8 cellular contexts compared by ENCODE assay signal in the genomic region with DNA sequence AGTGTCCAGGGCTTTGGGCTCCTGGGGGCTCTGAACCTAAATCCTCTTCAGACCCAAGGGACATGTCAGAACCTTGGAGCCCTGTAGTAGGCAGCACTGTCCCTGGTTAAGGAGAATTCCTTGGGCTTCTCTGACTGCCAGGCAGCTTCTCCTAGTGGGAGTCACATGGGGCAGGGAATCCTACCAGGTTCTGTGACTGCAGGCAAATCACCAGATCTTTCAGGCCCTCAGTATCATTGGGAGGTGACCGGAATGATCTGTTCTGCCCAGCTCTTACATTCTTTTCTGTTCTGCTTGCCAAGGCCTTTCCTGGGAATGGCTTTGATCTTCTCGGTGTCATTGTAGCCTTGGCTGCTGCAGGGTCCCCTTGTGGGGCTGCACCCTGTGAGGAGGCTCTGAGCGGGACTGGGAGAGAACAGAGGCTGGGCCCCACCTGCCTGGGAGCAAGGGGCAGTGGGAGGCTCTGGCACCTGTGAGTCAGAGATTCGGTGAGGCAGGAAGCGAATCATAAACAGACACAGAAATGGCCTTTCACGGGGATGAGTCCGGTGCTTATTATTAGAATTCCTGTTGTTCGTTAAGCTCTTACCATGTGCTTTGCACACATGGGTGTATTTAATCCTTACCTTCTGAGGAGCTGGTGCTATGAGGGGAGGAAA. TPM values are rescaled to one million over a fixed set of nuclear protein-coding genes. Genes with fewer than 3 reads are reported as not detected.
DNase-seq lines count a peak whose midpoint lies in the region; ATAC-seq and TF ChIP-seq lines count a peak whose summit lies in the region.

No MANE protein-coding gene starts in this region.

- no peak for ATAC-seq in activated CD8-positive, alpha-beta T cell treated with anti-CD3 and anti-CD28 coated beads, Interleukin-2, amount 10 ng/mL, durations not matched to agents 7 days and 5 days
- ATAC-seq in gastroesophageal sphincter = peak; percentile 52
- ATAC-seq in stimulated activated effector memory CD8-positive, alpha-beta T cell treated with anti-CD3 and anti-CD28 coated beads, Interleukin-12 subunit alpha, Interleukin-12 subunit beta, amount 100 ng/mL, for 72 hours = peak; percentile 61
- ATAC-seq in HG02571 (IDR thresholded peaks at IDR 0.05; ENCODE audit: unreplicated experiment) = no peak
- ATAC-seq in GM21786 (IDR thresholded peaks at IDR 0.05; ENCODE audit: unreplicated experiment) = no peak

- 24% methylated on average over 4 of the region's 8 CpGs; no CpG with 5 or more reads in 1 of the 2 donors for WGBS in gastroesophageal sphincter (ENCODE audit: low coverage in 1 of 2), 2 donors

- no peaks in the 10 kb centered on the region for H3K9me3 ChIP-seq in gastroesophageal sphincter

- DNase-seq in HCEC 1CT = peak; percentile 48
- DNase-seq in activated CD8-positive, alpha-beta T cell treated with anti-CD3 and anti-CD28 coated beads, Interleukin-2, amount 10 ng/mL, durations not matched to agents 7 days and 5 days = no peak
- no peak for DNase-seq in stimulated activated effector memory CD8-positive, alpha-beta T cell treated with anti-CD3 and anti-CD28 coated beads, Interleukin-12 subunit alpha, Interleukin-12 subunit beta, amount 100 ng/mL, for 72 hours (ENCODE audit: low spot score in 2 of 2)
- no peak for DNase-seq in T1000 (lab: John Stamatoyannopoulos, UW)
- no peak for DNase-seq in SIG-M5 (lab: John Stamatoyannopoulos, UW)

- H3K4me1 Mint-ChIP-seq in activated CD8-positive, alpha-beta T cell treated with anti-CD3 and anti-CD28 coated beads, Interleukin-2, amount 10 ng/mL, durations not matched to agents 7 days and 5 days (ENCODE audit: low read depth) = peaks cover 24% of the 10 kb centered on the region
- peaks cover 25% of the 10 kb centered on the region for H3K4me1 Mint-ChIP-seq in stimulated activated effector memory CD8-positive, alpha-beta T cell treated with anti-CD3 and anti-CD28 coated beads, Interleukin-12 subunit alpha, Interleukin-12 subunit beta, amount 100 ng/mL, for 72 hours

- H3K9me3 Mint-ChIP-seq in activated CD8-positive, alpha-beta T cell treated with anti-CD3 and anti-CD28 coated beads, Interleukin-2, amount 10 ng/mL, durations not matched to agents 7 days and 5 days (ENCODE audit: insufficient read depth) = no peaks in the 10 kb centered on the region
- H3K9me3 Mint-ChIP-seq in stimulated activated effector memory CD8-positive, alpha-beta T cell treated with anti-CD3 and anti-CD28 coated beads, Interleukin-12 subunit alpha, Interleukin-12 subunit beta, amount 100 ng/mL, for 72 hours = no peaks in the 10 kb centered on the region

- peak overlapping the region in 3 of 4 donors; percentile 51 to 77 (median 67) for H3K27ac ChIP-seq in gastroesophageal sphincter

- peaks cover 0 to 86% (median 40%) of the 10 kb centered on the region in 3 donors for H3K4me1 ChIP-seq in gastroesophageal sphincter

- peaks cover 0 to 57% of the 10 kb centered on the region in 2 donors for H3K36me3 ChIP-seq in gastroesophageal sphincter

- TF ChIP-seq POLR2A in gastroesophageal sphincter (IDR thresholded peaks at IDR 0.05) = no peak

- no peak overlapping the region for H3K4me3 ChIP-seq in gastroesophageal sphincter

- peaks cover 9% of the 10 kb centered on the region for H3K36me3 Mint-ChIP-seq in activated CD8-positive, alpha-beta T cell treated with anti-CD3 and anti-CD28 coated beads, Interleukin-2, amount 10 ng/mL, durations not matched to agents 7 days and 5 days (ENCODE audit: low read depth)
- H3K36me3 Mint-ChIP-seq in stimulated activated effector memory CD8-positive, alpha-beta T cell treated with anti-CD3 and anti-CD28 coated beads, Interleukin-12 subunit alpha, Interleukin-12 subunit beta, amount 100 ng/mL, for 72 hours = peaks cover 58% of the 10 kb centered on the region

- POLR2A ChIA-PET in activated CD8-positive, alpha-beta T cell treated with anti-CD3 and anti-CD28 coated beads, Interleukin-2, amount 10 ng/mL, durations not matched to agents 7 days and 5 days (lab: Charles Lee) = interaction anchor here (0.7 to 1.0 kb wide), 2 partner anchors 9 to 124 kb away, joined by 3 read pairs; no protein-coding TSS in a partner anchor

- CTCF ChIA-PET in activated CD8-positive, alpha-beta T cell treated with anti-CD3 and anti-CD28 coated beads, Interleukin-2, amount 10 ng/mL, durations not matched to agents 7 days and 5 days (lab: Charles Lee) = interaction anchor here (1.1 kb wide), 1 partner anchor 100 kb away, joined by 4 read pairs; no protein-coding TSS in a partner anchor

- H3K4me3 Mint-ChIP-seq in activated CD8-positive, alpha-beta T cell treated with anti-CD3 and anti-CD28 coated beads, Interleukin-2, amount 10 ng/mL, durations not matched to agents 7 days and 5 days = no peak overlapping the region
- no peak overlapping the region for H3K4me3 Mint-ChIP-seq in stimulated activated effector memory CD8-positive, alpha-beta T cell treated with anti-CD3 and anti-CD28 coated beads, Interleukin-12 subunit alpha, Interleukin-12 subunit beta, amount 100 ng/mL, for 72 hours

- no peaks in the 10 kb centered on the region for H3K27me3 Mint-ChIP-seq in activated CD8-positive, alpha-beta T cell treated with anti-CD3 and anti-CD28 coated beads, Interleukin-2, amount 10 ng/mL, durations not matched to agents 7 days and 5 days (ENCODE audit: low read depth)

- H3K27me3 ChIP-seq in gastroesophageal sphincter = no peaks in the 10 kb centered on the region

- peak in 3 of 4 experiments; percentile 9 to 55 (median 29) for TF ChIP-seq CTCF in gastroesophageal sphincter (IDR thresholded peaks at IDR 0.05)

- H3K27ac Mint-ChIP-seq in activated CD8-positive, alpha-beta T cell treated with anti-CD3 and anti-CD28 coated beads, Interleukin-2, amount 10 ng/mL, durations not matched to agents 7 days and 5 days = peak overlapping the region; percentile 76
- H3K27ac Mint-ChIP-seq in stimulated activated effector memory CD8-positive, alpha-beta T cell treated with anti-CD3 and anti-CD28 coated beads, Interleukin-12 subunit alpha, Interleukin-12 subunit beta, amount 100 ng/mL, for 72 hours = peak overlapping the region; percentile 94

- TF ChIP-seq EP300 in gastroesophageal sphincter (IDR thresholded peaks at IDR 0.05) = no peak

RNA-seq across cellular contexts. Expression of a gene that starts 14.1 kb away (rescaled TPM):
- 1 to 10 TPM; 8.1 to 9.7 TPM for total RNA-seq in activated CD8-positive, alpha-beta T cell treated with anti-CD3 and anti-CD28 coated beads, Interleukin-2, amount 10 ng/mL, durations not matched to agents 7 days and 5 days
- 10 to 100 TPM; 26.3 to 48.9 (median 30.3) TPM for total RNA-seq in gastroesophageal sphincter

RNA-seq across cellular contexts. Expression of a gene that starts 59.6 kb away (rescaled TPM):
- total RNA-seq in activated CD8-positive, alpha-beta T cell treated with anti-CD3 and anti-CD28 coated beads, Interleukin-2, amount 10 ng/mL, durations not matched to agents 7 days and 5 days = 10 to 100 TPM; 58.7 to 62.7 TPM
- 10 to 100 TPM; 67.7 to 89.4 (median 79.5) TPM for total RNA-seq in gastroesophageal sphincter

Comparison
In these comparisons a context has a peak if more than half of its experiments do, and no peak if none do; other contexts are left out.
1. ATAC-seq: peak in gastroesophageal sphincter (single experiment) and stimulated activated effector memory CD8-positive, alpha-beta T cell treated with anti-CD3 and anti-CD28 coated beads, Interleukin-12 subunit alpha, Interleukin-12 subunit beta, amount 100 ng/mL, for 72 hours (single experiment); none in activated CD8-positive, alpha-beta T cell treated with anti-CD3 and anti-CD28 coated beads, Interleukin-2, amount 10 ng/mL, durations not matched to agents 7 days and 5 days (single experiment), HG02571 (single experiment) and GM21786 (single experiment).